Comparison of ENCODE assay signal across 9 cellular contexts in genomic region chr18:75437979-75438378, GRCh38. TPM values are rescaled to one million over a fixed set of nuclear protein-coding genes. Genes with fewer than 3 reads are reported as not detected.
"Had no signal": no experiment of that assay in that cellular context is flagged by ENCODE, and none has a peak within 500 bp of the region (broad histone marks: within the 10 kb centered on the region; RNA-seq: fewer than 3 reads in every experiment).

No MANE protein-coding gene starts in this region.

- H3K36me3 Mint-ChIP-seq: IgD-negative memory B cell had no signal

- H3K27ac Mint-ChIP-seq: IgD-negative memory B cell had no signal

- H3K27ac ChIP-seq: HL-60 had no signal

- ATAC-seq: HepG2, K562 had no signal

- H3K4me1 Mint-ChIP-seq: IgD-negative memory B cell had no signal

- H3K4me3 Mint-ChIP-seq: IgD-negative memory B cell had no signal

- H3K9me3 Mint-ChIP-seq: IgD-negative memory B cell had no signal

- H3K4me3 ChIP-seq: K562 had no signal

- DNase-seq: IMR-90, KBM-7, KG1 had no signal

RNA-seq across cellular contexts. Expression of gene SMIM21, which starts 10.5 kb away (rescaled TPM):
- total RNA-seq: HepG2, HT-29, HT1080, IMR-90, K562 had no signal
